In genomic region chr14:104747876-104748275, GRCh38 we compare ENCODE assay signal across 17 cellular contexts. TPM values are rescaled to one million over a fixed set of nuclear protein-coding genes. Genes with fewer than 3 reads are reported as not detected.
DNase-seq lines count a peak whose midpoint lies in the region; ATAC-seq, FAIRE-seq and TF ChIP-seq lines count a peak whose summit lies in the region.
"Had no signal": no experiment of that assay in that cellular context is flagged by ENCODE, and none has a peak within 500 bp of the region (broad histone marks: within the 10 kb centered on the region; RNA-seq: fewer than 3 reads in every experiment).

No MANE protein-coding gene starts in this region.

- intact Hi-C loops in kidney (cut with DNase I) (no loop called here), sigmoid colon (cut with DNase I) (no loop called here)

- no peak overlapping the region for H3K9ac ChIP-seq in kidney (ENCODE audit: low read length in 2 of 2)

- peak; percentile 59 for DNase-seq in kidney
- no peak for DNase-seq in sigmoid colon
- no peak for DNase-seq in NCI-H2081 (lab: John Stamatoyannopoulos, UW)
- no peak for DNase-seq in cerebellar cortex (ENCODE audit: low spot score)
- DNase-seq in HK-2 (ENCODE audit: unreplicated experiment) = no peak
- DNase-seq: ACHN; activated CD4-positive, alpha-beta T cell treated with anti-CD3 and anti-CD28 coated beads for 48 hours; activated naive CD4-positive, alpha-beta T cell; DMS53; foreskin keratinocyte; NCI-H2171; thyroid gland had no signal

- peaks cover 7 to 17% of the 10 kb centered on the region in 2 donors for H3K4me1 ChIP-seq in kidney (ENCODE audit: control insufficient read depth in 1 of 2, insufficient read depth in 1 of 2, low read depth in 1 of 2, low read length in 2 of 2)
- H3K4me1 ChIP-seq in sigmoid colon = peaks cover 0 to 39% (median 24%) of the 10 kb centered on the region in 4 donors

- H3K27ac ChIP-seq in C4-2B (peak overlapping the region; percentile 61), VCaP (peak overlapping the region; percentile 98), kidney (ENCODE audit: low read depth in 2 of 2, low read length in 2 of 2) (no peak overlapping the region), sigmoid colon (peak overlapping the region; percentile 46 to 64 (median 54))
- H3K27ac ChIP-seq: foreskin keratinocyte had no signal

- ATAC-seq in GM19455 (IDR thresholded peaks at IDR 0.05; ENCODE audit: unreplicated experiment) = no peak
- ATAC-seq: foreskin keratinocyte, Panc1 had no signal

- no peak for FAIRE-seq in kidney (lab: Jason Lieb, UNC)
- FAIRE-seq: colon had no signal

- no peak for TF ChIP-seq CTCF in C4-2B (conservative IDR thresholded peaks at IDR 0.05)
- TF ChIP-seq CTCF in VCaP (conservative IDR thresholded peaks at IDR 0.05) = no peak
- no peak for TF ChIP-seq CTCF in kidney (IDR thresholded peaks at IDR 0.05; ENCODE audit: borderline replicate concordance, extremely low read depth, insufficient read depth)
- no peak for TF ChIP-seq CTCF in sigmoid colon (IDR thresholded peaks at IDR 0.05)

- no peak for TF ChIP-seq POLR2A in sigmoid colon (IDR thresholded peaks at IDR 0.05)

- TF ChIP-seq EP300 in sigmoid colon (IDR thresholded peaks at IDR 0.05) = no peak

- no peaks in the 10 kb centered on the region for H3K27me3 ChIP-seq in sigmoid colon
- H3K27me3 ChIP-seq: foreskin keratinocyte, thyroid gland had no signal

- WGBS in sigmoid colon, 2 donors = 63 to 69% methylated on average over 9 of the region's 9 CpGs

- no peaks in the 10 kb centered on the region for H3K9me3 ChIP-seq in kidney (ENCODE audit: control insufficient read depth in 1 of 2, low read length in 2 of 2)
- no peaks in the 10 kb centered on the region for H3K9me3 ChIP-seq in sigmoid colon
- H3K9me3 ChIP-seq: thyroid gland had no signal

- H3K36me3 ChIP-seq in kidney (ENCODE audit: control insufficient read depth in 1 of 2, insufficient read depth in 2 of 2, low read length in 2 of 2) (peaks cover 6 to 11% of the 10 kb centered on the region in 2 donors), sigmoid colon (no peaks in the 10 kb centered on the region)
- H3K36me3 ChIP-seq: thyroid gland had no signal

- H3K4me3 ChIP-seq in kidney (ENCODE audit: low read length in 2 of 2) (no peak overlapping the region), sigmoid colon (no peak overlapping the region)
- H3K4me3 ChIP-seq: thyroid gland had no signal

RNA-seq across cellular contexts. Expression of gene SIVA1, which starts 5.1 kb away (rescaled TPM):
- total RNA-seq in kidney = 65.7 TPM
- 124 TPM for polyA plus RNA-seq in kidney (ENCODE audit: insufficient read depth, low read depth, low replicate concordance)
- 100 to 1,000 TPM; 235 to 512 (median 367) TPM for total RNA-seq in sigmoid colon
- 100 to 1,000 TPM; 124 to 227 (median 200) TPM for polyA plus RNA-seq in sigmoid colon

RNA-seq across cellular contexts. Expression of gene ADSS1, which starts 23.8 kb away (rescaled TPM):
- total RNA-seq in kidney = 7.5 TPM
- polyA plus RNA-seq in kidney (ENCODE audit: insufficient read depth, low read depth, low replicate concordance) = 16.5 TPM
- total RNA-seq in sigmoid colon = 10 to 100 TPM in 1 of 4 donors, 1 to 10 TPM in 3; 2.0 to 10.2 (median 7.3) TPM
- 1 to 10 TPM; 3.5 to 6.6 (median 4.1) TPM for polyA plus RNA-seq in sigmoid colon

RNA-seq across cellular contexts. Expression of gene AKT1, which starts 47.7 kb away (rescaled TPM):
- 125 TPM for total RNA-seq in kidney
- polyA plus RNA-seq in kidney (ENCODE audit: insufficient read depth, low read depth, low replicate concordance) = 70.6 TPM
- 100 to 1,000 TPM; 109 to 180 (median 126) TPM for total RNA-seq in sigmoid colon
- 100 to 1,000 TPM in 2 of 3 donors, 10 to 100 TPM in 1; 86.2 to 116 (median 102) TPM for polyA plus RNA-seq in sigmoid colon

RNA-seq across cellular contexts. Expression of gene ZBTB42, which starts 53.0 kb away (rescaled TPM):
- 10.0 TPM for total RNA-seq in kidney
- 3.9 TPM for polyA plus RNA-seq in kidney (ENCODE audit: insufficient read depth, low read depth, low replicate concordance)
- 1 to 10 TPM; 1.5 to 5.3 (median 3.5) TPM for total RNA-seq in sigmoid colon
- 1 to 10 TPM; 4.2 to 5.5 (median 4.6) TPM for polyA plus RNA-seq in sigmoid colon

RNA-seq across cellular contexts. Expression of gene INF2, which starts 58.5 kb away (rescaled TPM):
- total RNA-seq in kidney (82.7 TPM), sigmoid colon (10 to 100 TPM; 26.3 to 67.0 (median 30.3) TPM)
- polyA plus RNA-seq in kidney (ENCODE audit: insufficient read depth, low read depth, low replicate concordance) (58.5 TPM), sigmoid colon (100 to 1,000 TPM; 127 to 169 (median 130) TPM)

Comparison
In these comparisons a context has a peak if more than half of its experiments do, and no peak if none do; other contexts are left out.
1. H3K27ac ChIP-seq: peak in C4-2B (single experiment), VCaP (single experiment) and sigmoid colon (4 of 4); none in kidney (0 of 2).